8 cellular contexts compared by ENCODE assay signal in the genomic region with DNA sequence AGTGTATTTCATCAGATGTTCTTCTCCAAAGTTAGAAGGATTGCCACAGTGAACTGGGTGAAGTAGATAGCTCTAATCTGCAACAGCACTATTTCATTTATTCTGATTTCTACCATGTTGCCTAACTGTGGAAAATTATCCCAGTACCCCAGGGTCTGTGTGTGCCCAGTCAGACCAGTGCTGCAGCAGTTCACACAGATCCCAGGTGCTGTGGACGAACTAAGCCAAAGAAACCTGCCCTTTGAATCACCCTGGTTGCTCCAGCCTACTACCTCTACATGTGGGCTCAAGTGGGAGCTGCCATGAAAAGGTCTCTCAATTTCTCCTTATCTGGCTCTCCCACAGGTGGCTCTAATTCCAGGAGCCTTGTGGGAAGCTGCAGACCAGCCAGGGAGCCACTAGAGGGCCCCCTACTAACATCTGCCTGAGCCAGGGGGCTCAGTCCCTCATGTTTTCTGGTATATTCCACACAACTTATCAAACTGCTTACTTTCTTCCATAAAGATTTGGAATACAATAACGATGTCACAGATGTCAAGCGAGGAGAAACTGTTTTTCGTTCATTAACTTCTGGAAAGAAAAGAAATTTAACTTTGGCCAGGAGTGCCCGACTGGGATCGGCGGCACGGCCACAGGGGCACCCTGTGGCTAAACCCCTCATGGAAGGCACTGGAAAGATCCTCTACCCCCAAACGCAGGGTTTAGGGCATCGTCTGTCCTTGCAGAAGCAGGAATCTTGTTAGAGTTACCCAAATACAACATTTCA. TPM values are rescaled to one million over a fixed set of nuclear protein-coding genes. Genes with fewer than 3 reads are reported as not detected.
DNase-seq lines count a peak whose midpoint lies in the region; ATAC-seq lines count a peak whose summit lies in the region.

No MANE protein-coding gene starts in this region.

- no peaks in the 10 kb centered on the region for H3K9me3 ChIP-seq in iPS DF 6.9 (ENCODE audit: control insufficient read depth, insufficient read depth, low read length)

- no peak overlapping the region for H3K4me3 ChIP-seq in iPS DF 6.9 (ENCODE audit: low read length)

- H3K4me1 ChIP-seq in iPS DF 6.9 (ENCODE audit: control insufficient read depth, insufficient read depth, low read length) = no peaks in the 10 kb centered on the region

- H3K27me3 ChIP-seq in iPS DF 6.9 (ENCODE audit: control insufficient read depth, insufficient read depth, low read length) = no peaks in the 10 kb centered on the region

- DNase-seq in NCI-H2081 (lab: John Stamatoyannopoulos, UW) = peak; percentile 42 to 64
- no peak for DNase-seq in NCI-H2081 treated with DMSO at 0.1 percent for 48 hours (lab: John Stamatoyannopoulos, UW)
- peak; percentile 42 for DNase-seq in HT1080 (ENCODE audit: low read depth)
- peak; percentile 19 for DNase-seq in RPMI7951 (ENCODE audit: low read depth)
- DNase-seq in iPS DF 6.9 (ENCODE audit: low read depth, low spot score) = peak; percentile 29
- peak; percentile 46 for DNase-seq in stimulated activated CD4-positive, alpha-beta T cell treated with anti-CD3 and anti-CD28 coated beads, Interleukin-1b, Interleukin-23, amount 100 ng/mL, for 48 hours

- WGBS in iPS DF 6.9 (ENCODE audit: insufficient coverage, insufficient read length) = no CpG with 5 or more reads among the region's 10 CpGs

- H3K27ac ChIP-seq in angular gyrus (ENCODE audit: low read depth, low read length) (peak overlapping the region; percentile 72), iPS DF 6.9 (ENCODE audit: low read length) (no peak overlapping the region)

- no peaks in the 10 kb centered on the region for H3K36me3 ChIP-seq in iPS DF 6.9 (ENCODE audit: control insufficient read depth, insufficient read depth, low read length)

- no peak for ATAC-seq in GM21381 (IDR thresholded peaks at IDR 0.05; ENCODE audit: unreplicated experiment)

RNA-seq across cellular contexts. Expression of gene LY86, which starts 31.6 kb away (rescaled TPM):
- total RNA-seq in HT1080 (2014; rRNA removed; shearing (Covaris generic)) = not detected in 2 replicates
- polyA plus RNA-seq in HT1080 (2015; cell fraction: cytosol; rRNA removed) = not detected in 2 replicates
- polyA plus RNA-seq in HT1080 (2015; cell fraction: nucleus; rRNA removed) = not detected in 2 replicates
- total RNA-seq in RPMI7951 (2014; rRNA removed; shearing (Covaris generic)) = not detected in 2 replicates
